ENCODE assay signal across 8 cellular contexts in genomic region chr2:85578243-85579180, GRCh38. TPM values are rescaled to one million over a fixed set of nuclear protein-coding genes. Genes with fewer than 3 reads are reported as not detected.
DNase-seq lines count a peak whose midpoint lies in the region; ATAC-seq and TF ChIP-seq lines count a peak whose summit lies in the region.

No MANE protein-coding gene starts in this region.

- H3K36me3 Mint-ChIP-seq in activated naive CD8-positive, alpha-beta T cell treated with anti-CD3 and anti-CD28 coated beads, Interleukin-2, amount 50 U/mL, for 24 hours (ENCODE audit: low read depth), result peaks cover 8% of the 10 kb centered on the region

- H3K4me1 Mint-ChIP-seq in activated naive CD8-positive, alpha-beta T cell treated with anti-CD3 and anti-CD28 coated beads, Interleukin-2, amount 50 U/mL, for 24 hours, result peaks cover 30% of the 10 kb centered on the region

- H3K36me3 ChIP-seq in Karpas-422 (ENCODE audit: insufficient read depth, low read length), result peaks cover 5% of the 10 kb centered on the region; the same call in 1 of the 2 replicates
- no peaks in the 10 kb centered on the region for H3K36me3 ChIP-seq in kidney epithelial cell (ENCODE audit: control insufficient read depth, insufficient read depth, low read length)

- no peaks in the 10 kb centered on the region for H3K9me3 ChIP-seq in Karpas-422 (ENCODE audit: low read length)

- H3K9me2 ChIP-seq in Karpas-422 (replicated peaks; ENCODE audit: insufficient read depth, low read length), result no peaks in the 10 kb centered on the region

- H3K4me1 ChIP-seq in Karpas-422 (ENCODE audit: low read length), result peaks cover 28% of the 10 kb centered on the region

- H3K4me2 ChIP-seq in Karpas-422 (ENCODE audit: low read depth, low read length, poor library complexity, severe bottlenecking), result peak overlapping the region; percentile 78

- H3K27ac Mint-ChIP-seq in activated naive CD8-positive, alpha-beta T cell treated with anti-CD3 and anti-CD28 coated beads, Interleukin-2, amount 50 U/mL, for 24 hours, result peak overlapping the region; percentile 85

- H4K20me1 ChIP-seq in Karpas-422 (ENCODE audit: insufficient read depth, low read depth, low read length), result no peaks in the 10 kb centered on the region; the same call in 1 of the 2 replicates

- H3K27ac ChIP-seq in Karpas-422 (ENCODE audit: low read length), result peak overlapping the region; percentile 43

- peak overlapping the region; percentile 75 for H3K4me3 ChIP-seq in Karpas-422 (ENCODE audit: low read length)
- peak overlapping the region; percentile 51 for H3K4me3 ChIP-seq in kidney epithelial cell (ENCODE audit: low read depth, low read length)

- TF ChIP-seq CTCF in kidney epithelial cell (IDR thresholded peaks at IDR 0.05; ENCODE audit: insufficient read depth, low read length, poor library complexity, severe bottlenecking), result no peak

- peak; percentile 42 for ATAC-seq in activated naive CD8-positive, alpha-beta T cell treated with anti-CD3 and anti-CD28 coated beads, Interleukin-2, amount 50 U/mL, for 24 hours
- peak; percentile 47 for ATAC-seq in stimulated activated naive CD8-positive, alpha-beta T cell treated with anti-CD3 and anti-CD28 coated beads, Interleukin-15, Interleukin-2, amounts not matched to agents 100 U/mL and 50 U/mL, for 24 hours
- no peak for ATAC-seq in HG03521 (IDR thresholded peaks at IDR 0.05; ENCODE audit: unreplicated experiment)

- no peaks in the 10 kb centered on the region for H3K27me3 Mint-ChIP-seq in activated naive CD8-positive, alpha-beta T cell treated with anti-CD3 and anti-CD28 coated beads, Interleukin-2, amount 50 U/mL, for 24 hours

- peak overlapping the region; percentile 62 for H2AFZ ChIP-seq in Karpas-422 (ENCODE audit: low read length)

- H3K9me3 Mint-ChIP-seq in activated naive CD8-positive, alpha-beta T cell treated with anti-CD3 and anti-CD28 coated beads, Interleukin-2, amount 50 U/mL, for 24 hours, result no peaks in the 10 kb centered on the region

- no peaks in the 10 kb centered on the region for H3K27me3 ChIP-seq in Karpas-422 (ENCODE audit: low read length)
- no peaks in the 10 kb centered on the region for H3K27me3 ChIP-seq in kidney epithelial cell (ENCODE audit: control insufficient read depth, insufficient read depth, low read length)

- peak overlapping the region; percentile 94 for H3K4me3 Mint-ChIP-seq in activated naive CD8-positive, alpha-beta T cell treated with anti-CD3 and anti-CD28 coated beads, Interleukin-2, amount 50 U/mL, for 24 hours

- H3K9ac ChIP-seq in Karpas-422 (ENCODE audit: low read length), result peak overlapping the region; percentile 75

- H3K79me2 ChIP-seq in Karpas-422 (ENCODE audit: low read length), result peaks cover 24% of the 10 kb centered on the region

- DNase-seq in stimulated activated CD4-positive, alpha-beta T cell treated with anti-CD3 and anti-CD28 coated beads, Interleukin-15, amount 100 ng/mL, for 24 hours, result peak; percentile 37
- DNase-seq in stimulated activated CD4-positive, alpha-beta T cell treated with anti-CD3 and anti-CD28 coated beads, Interleukin-2, amount 100 ng/mL, for 48 hours, result no peak
- peak; percentile 90 for DNase-seq in Karpas-422
- peak; percentile 37 for DNase-seq in activated naive CD8-positive, alpha-beta T cell treated with anti-CD3 and anti-CD28 coated beads, Interleukin-2, amount 50 U/mL, for 24 hours
- no peak for DNase-seq in kidney epithelial cell (ENCODE audit: low read depth)
- peak; percentile 43 for DNase-seq in stimulated activated naive CD8-positive, alpha-beta T cell treated with anti-CD3 and anti-CD28 coated beads, Interleukin-15, Interleukin-2, amounts not matched to agents 100 U/mL and 50 U/mL, for 24 hours
- no peak for DNase-seq in HCEC 1CT

RNA-seq across cellular contexts. Expression of gene VAMP8, which starts 1.1 kb away (rescaled TPM):
- 122 and 141 TPM in 2 replicates for total RNA-seq in Karpas-422 (2014; rRNA removed; shearing (Covaris generic); ENCODE audit: low replicate concordance)
- 42.3 and 53.5 TPM in 2 replicates for total RNA-seq in kidney epithelial cell

RNA-seq across cellular contexts. Expression of gene VAMP5, which starts 5.7 kb away (rescaled TPM):
- total RNA-seq in Karpas-422 (2014; rRNA removed; shearing (Covaris generic); ENCODE audit: low replicate concordance), result 0.29 TPM in 1 of 2 replicates, not detected in the other
- total RNA-seq in kidney epithelial cell, result 16.5 and 28.5 TPM in 2 replicates

RNA-seq across cellular contexts. Expression of gene RNF181, which starts 17.0 kb away (rescaled TPM):
- 332 and 398 TPM in 2 replicates for total RNA-seq in Karpas-422 (2014; rRNA removed; shearing (Covaris generic); ENCODE audit: low replicate concordance)
- total RNA-seq in kidney epithelial cell, result 220 and 271 TPM in 2 replicates

RNA-seq across cellular contexts. Expression of gene GGCX, which starts 17.2 kb away (rescaled TPM):
- 31.6 and 47.0 TPM in 2 replicates for total RNA-seq in Karpas-422 (2014; rRNA removed; shearing (Covaris generic); ENCODE audit: low replicate concordance)
- total RNA-seq in kidney epithelial cell, result 25.7 and 37.0 TPM in 2 replicates

RNA-seq across cellular contexts. Expression of gene TMEM150A, which starts 24.0 kb away (rescaled TPM):
- total RNA-seq in Karpas-422 (2014; rRNA removed; shearing (Covaris generic); ENCODE audit: low replicate concordance), result 13.3 and 17.2 TPM in 2 replicates
- 19.1 and 24.4 TPM in 2 replicates for total RNA-seq in kidney epithelial cell

Comparison
In these comparisons a context has a peak if more than half of its experiments do, and no peak if none do; other contexts are left out.
1. DNase-seq: peak in stimulated activated CD4-positive, alpha-beta T cell treated with anti-CD3 and anti-CD28 coated beads, Interleukin-15, amount 100 ng/mL, for 24 hours (single experiment), Karpas-422 (single experiment), activated naive CD8-positive, alpha-beta T cell treated with anti-CD3 and anti-CD28 coated beads, Interleukin-2, amount 50 U/mL, for 24 hours (single experiment) and stimulated activated naive CD8-positive, alpha-beta T cell treated with anti-CD3 and anti-CD28 coated beads, Interleukin-15, Interleukin-2, amounts not matched to agents 100 U/mL and 50 U/mL, for 24 hours (single experiment); none in stimulated activated CD4-positive, alpha-beta T cell treated with anti-CD3 and anti-CD28 coated beads, Interleukin-2, amount 100 ng/mL, for 48 hours (0 of 2), kidney epithelial cell (single experiment) and HCEC 1CT (single experiment).
2. RNA of gene VAMP5, which starts 5.7 kb away (total RNA-seq): 16.5 to 28.5 TPM in kidney epithelial cell; 0.29 TPM in Karpas-422; every median in the first group is over 10 times any median in the second.